In genomic region chr19:41421973-41422372, GRCh38 we compare ENCODE assay signal across 18 cellular contexts. TPM values are rescaled to one million over a fixed set of nuclear protein-coding genes. Genes with fewer than 3 reads are reported as not detected.
DNase-seq lines count a peak whose midpoint lies in the region; ATAC-seq, FAIRE-seq and TF ChIP-seq lines count a peak whose summit lies in the region.
"Had no signal": no experiment of that assay in that cellular context is flagged by ENCODE, and none has a peak within 500 bp of the region (broad histone marks: within the 10 kb centered on the region; RNA-seq: fewer than 3 reads in every experiment).

No MANE protein-coding gene starts in this region.

- CTCF ChIA-PET in K562 (lab: Yijun Ruan, JAX; ENCODE audit: low intra/inter-chr PET ratio): no interaction called here

- H3K9me1 ChIP-seq in K562 (ENCODE audit: control insufficient read depth, insufficient read depth, low read length): no peaks in the 10 kb centered on the region

- H3K4me1 ChIP-seq in K562 (replicated peaks in 1 of 2; ENCODE audit: control insufficient read depth in 2 of 2, insufficient read depth in 2 of 2, low read length in 2 of 2) (peaks cover 12 to 28% of the 10 kb centered on the region in 2 experiments), mesenchymal stem cell (ENCODE audit: control insufficient read depth, insufficient read depth, low read depth, low read length) (peaks cover 10% of the 10 kb centered on the region), HAP-1 (peaks cover 2% of the 10 kb centered on the region; the same call in 1 of the 2 replicates)

- H3K79me1 ChIP-seq in mesenchymal stem cell (replicated peaks; ENCODE audit: low read length, poor library complexity, severe bottlenecking): peaks cover 6% of the 10 kb centered on the region

- H3K27me3 ChIP-seq in HL-60 (ENCODE audit: insufficient read depth, poor library complexity, severe bottlenecking): no peaks in the 10 kb centered on the region
- no peaks in the 10 kb centered on the region for H3K27me3 ChIP-seq in K562 (ENCODE audit: control insufficient read depth in 2 of 2, insufficient read depth in 2 of 2, low read length in 2 of 2)
- no peaks in the 10 kb centered on the region for H3K27me3 ChIP-seq in mesenchymal stem cell (ENCODE audit: control insufficient read depth in 1 of 2, insufficient read depth in 1 of 2, low read length in 2 of 2)
- no peaks in the 10 kb centered on the region for H3K27me3 ChIP-seq in HAP-1 (ENCODE audit: low read depth)

- H3K27ac ChIP-seq in HL-60 (replicated peaks) (peak overlapping the region; percentile 98), K562 (ENCODE audit: extremely low read depth, low read depth, low read length) (no peak overlapping the region), mesenchymal stem cell (ENCODE audit: low read length, poor library complexity, severe bottlenecking) (no peak overlapping the region)
- H3K27ac ChIP-seq: C4-2B had no signal

- TF ChIP-seq POLR2A in K562 (conservative IDR thresholded peaks at IDR 0.05): no peak

- peak overlapping the region; percentile 83 for H3K27ac Mint-ChIP-seq in stimulated activated effector memory CD8-positive, alpha-beta T cell treated with anti-CD3 and anti-CD28 coated beads, Interleukin-12 subunit alpha, Interleukin-12 subunit beta, amount 100 ng/mL, for 72 hours

- no peak for FAIRE-seq in K562 (lab: Jason Lieb, UNC)
- FAIRE-seq: RCC 7860 had no signal

- POLR2A ChIA-PET in K562 (lab: Yijun Ruan, JAX): no interaction called here

- no TSS peak for BruUV-seq in K562 (replicated peaks; lab: Mats Ljungman, UMichigan)

- in situ Hi-C loops in K562 (cut with MboI): no loop called here
- in situ Hi-C loops in HAP-1 (cut with MboI; ENCODE audit: low sequenced_read_pairs): no loop called here

- peak overlapping the region; percentile 17 for H2BK15ac ChIP-seq in mesenchymal stem cell (ENCODE audit: low read depth, poor library complexity, severe bottlenecking)

- H3K9me3 Mint-ChIP-seq in stimulated activated effector memory CD8-positive, alpha-beta T cell treated with anti-CD3 and anti-CD28 coated beads, Interleukin-12 subunit alpha, Interleukin-12 subunit beta, amount 100 ng/mL, for 72 hours: no peaks in the 10 kb centered on the region

- H3K4me3 ChIP-seq in HL-60 (replicated peaks; ENCODE audit: insufficient read depth, low read length) (no peak overlapping the region), K562 (no peak overlapping the region), mesenchymal stem cell (ENCODE audit: insufficient read depth in 1 of 2, low read depth in 1 of 2, low read length in 2 of 2) (no peak overlapping the region), HAP-1 (no peak overlapping the region)

- 96% methylated on average over 15 of the region's 20 CpGs for WGBS in K562 (ENCODE audit: insufficient coverage, low coverage, missing lambda C conversion rate)
- WGBS in mesenchymal stem cell: 96% methylated on average over 17 of the region's 20 CpGs

- H4K8ac ChIP-seq in mesenchymal stem cell (ENCODE audit: low read length): no peak overlapping the region

- peaks cover 23% of the 10 kb centered on the region for H3K4me1 Mint-ChIP-seq in stimulated activated effector memory CD8-positive, alpha-beta T cell treated with anti-CD3 and anti-CD28 coated beads, Interleukin-12 subunit alpha, Interleukin-12 subunit beta, amount 100 ng/mL, for 72 hours

- no peak overlapping the region for H3K18ac ChIP-seq in mesenchymal stem cell (ENCODE audit: low read depth in 1 of 2, low read length in 2 of 2)

- no peaks in the 10 kb centered on the region for H4K20me1 ChIP-seq in K562 (replicated peaks; ENCODE audit: control insufficient read depth, insufficient read depth, low read length)

- no peak for TF ChIP-seq RAD21 in K562 (CRISPR knock-in tag; conservative IDR thresholded peaks at IDR 0.05 in 1 of 2, IDR thresholded peaks at IDR 0.05 in 1 of 2)

- H4K91ac ChIP-seq in mesenchymal stem cell (ENCODE audit: low read length): no peak overlapping the region

- TF ChIP-seq CTCF in HL-60 (IDR thresholded peaks at IDR 0.05; ENCODE audit: insufficient read depth, low read length) (no peak), K562 (IDR thresholded peaks at IDR 0.05 in 2 of 3, conservative IDR thresholded peaks at IDR 0.05 in 1 of 3; ENCODE audit: insufficient read depth in 2 of 3, low read depth in 1 of 3, low read length in 3 of 3) (no peak)

- H2BK5ac ChIP-seq in mesenchymal stem cell (ENCODE audit: low read depth, low read length, poor library complexity, severe bottlenecking): no peak overlapping the region

- peaks cover 47% of the 10 kb centered on the region; the same call in 2 of the 3 replicates for H3K36me3 ChIP-seq in K562 (ENCODE audit: control insufficient read depth, insufficient read depth, low read length)
- H3K36me3 ChIP-seq in mesenchymal stem cell (ENCODE audit: control insufficient read depth in 1 of 2, insufficient read depth in 2 of 2, low read depth in 1 of 2, low read length in 2 of 2): peaks cover 73 to 76% of the 10 kb centered on the region in 2 experiments
- peaks cover 10% of the 10 kb centered on the region for H3K36me3 ChIP-seq in HAP-1 (replicated peaks)

- H3K79me2 ChIP-seq in K562 (ENCODE audit: control insufficient read depth, insufficient read depth, low read length): no peaks in the 10 kb centered on the region; the same call in 2 of the 3 replicates

- H2BK120ac ChIP-seq in mesenchymal stem cell (ENCODE audit: low read depth, low read length): no peak overlapping the region

- no peak for TF ChIP-seq EP300 in K562 (IDR thresholded peaks at IDR 0.05; ENCODE audit: low read length)

- no peak for DNase-seq in HL-60 (ENCODE audit: low read depth in 1 of 2, low spot score in 1 of 2)
- DNase-seq in K562 (ENCODE audit: extremely low read depth in 1 of 4, low spot score in 3 of 4): no peak
- no peak for DNase-seq in mesenchymal stem cell
- DNase-seq in stimulated activated effector memory CD8-positive, alpha-beta T cell treated with anti-CD3 and anti-CD28 coated beads, Interleukin-12 subunit alpha, Interleukin-12 subunit beta, amount 100 ng/mL, for 72 hours (ENCODE audit: low spot score in 2 of 2): no peak
- DNase-seq in HAP-1 (ENCODE audit: low spot score in 2 of 2): no peak
- DNase-seq in stimulated activated CD8-positive, alpha-beta memory T cell treated with anti-CD3 and anti-CD28 coated beads, Interleukin-4, amount 100 ng/mL, for 48 hours: no peak
- no peak for DNase-seq in NCI-H187 treated with DMSO at 0.1 percent for 48 hours (lab: John Stamatoyannopoulos, UW)
- DNase-seq: AML-193, MM.1S, NCI-H1092, NCI-H1436 treated with DMSO at 0.1 percent for 48 hours, NCI-H446 treated with DMSO at 0.1 percent for 48 hours had no signal

- H3K23ac ChIP-seq in mesenchymal stem cell (ENCODE audit: low read length in 2 of 2): no peak overlapping the region

- no peak overlapping the region for H3K14ac ChIP-seq in mesenchymal stem cell (ENCODE audit: low read length in 2 of 2)

- intact Hi-C loops in K562 (cut with micrococcal nuclease): no loop called here

- H3K9me3 ChIP-seq in K562 (replicated peaks; ENCODE audit: control insufficient read depth, insufficient read depth, low read depth, low read length): no peaks in the 10 kb centered on the region
- no peaks in the 10 kb centered on the region for H3K9me3 ChIP-seq in mesenchymal stem cell (ENCODE audit: control insufficient read depth, low read length)
- no peaks in the 10 kb centered on the region for H3K9me3 ChIP-seq in HAP-1

- no peak overlapping the region for H3K4me3 Mint-ChIP-seq in stimulated activated effector memory CD8-positive, alpha-beta T cell treated with anti-CD3 and anti-CD28 coated beads, Interleukin-12 subunit alpha, Interleukin-12 subunit beta, amount 100 ng/mL, for 72 hours

- H2AFZ ChIP-seq in K562 (ENCODE audit: low read depth, low read length) (no peak overlapping the region), mesenchymal stem cell (ENCODE audit: low read depth, low read length) (no peak overlapping the region)

- H2AK5ac ChIP-seq in mesenchymal stem cell (ENCODE audit: low read length, severe bottlenecking): no peak overlapping the region

- ATAC-seq in K562: no peak
- ATAC-seq in stimulated activated effector memory CD8-positive, alpha-beta T cell treated with anti-CD3 and anti-CD28 coated beads, Interleukin-12 subunit alpha, Interleukin-12 subunit beta, amount 100 ng/mL, for 72 hours: no peak
- ATAC-seq: HCT116, Right ventricle myocardium inferior had no signal

- no peak overlapping the region for H2BK12ac ChIP-seq in mesenchymal stem cell (ENCODE audit: low read length in 2 of 2)

- no peak overlapping the region for H3K4ac ChIP-seq in mesenchymal stem cell (ENCODE audit: low read depth in 1 of 2, low read length in 2 of 2)

- H3K9ac ChIP-seq in K562 (ENCODE audit: insufficient read depth in 1 of 2, low read depth in 2 of 2, low read length in 2 of 2) (no peak overlapping the region; a peak in 1 of 4 replicates), mesenchymal stem cell (ENCODE audit: low read length) (no peak overlapping the region)

- H3K36me3 Mint-ChIP-seq in stimulated activated effector memory CD8-positive, alpha-beta T cell treated with anti-CD3 and anti-CD28 coated beads, Interleukin-12 subunit alpha, Interleukin-12 subunit beta, amount 100 ng/mL, for 72 hours: peaks cover 59% of the 10 kb centered on the region

- no peak overlapping the region for H3K4me2 ChIP-seq in K562 (ENCODE audit: insufficient read depth, low read length)
- no peak overlapping the region for H3K4me2 ChIP-seq in mesenchymal stem cell (ENCODE audit: low read length, poor library complexity, severe bottlenecking)

RNA-seq across cellular contexts. Expression of gene B3GNT8, which starts 5.2 kb away (rescaled TPM):
- total RNA-seq in K562 (2011; cell fraction: chromatin; rRNA removed; ENCODE audit: low replicate concordance): 0.35 and 1.2 TPM in 2 replicates
- total RNA-seq in K562 (2011; cell fraction: nucleolus; rRNA removed): 2.5 and 3.7 TPM in 2 replicates
- 0.66 TPM in 1 of 2 replicates, not detected in the other for total RNA-seq in K562 (2011; cell fraction: nucleoplasm; rRNA removed)
- total RNA-seq in K562 (2014; rRNA removed): 1.00 and 2.3 TPM in 2 replicates
- total RNA-seq in K562 (2014; rRNA removed; fragmentation: Illumina TruSeq; extraction: Trizol): not detected in 2 replicates
- total RNA-seq in K562 (2015; rRNA removed; fragmentation: Illumina TruSeq; extraction: Trizol): 0.83 and 0.90 TPM in 2 replicates
- 2.9 and 3.4 TPM in 2 replicates for total RNA-seq in K562 (2021)
- 0.23 and 0.35 TPM in 2 replicates for polyA plus RNA-seq in K562 (2011; rRNA removed)
- polyA plus RNA-seq in K562 (2011; cell fraction: cytosol; rRNA removed): 0.18 and 0.86 TPM in 2 replicates
- polyA plus RNA-seq in K562 (2011; cell fraction: nucleus; rRNA removed): 0.25 and 0.50 TPM in 2 replicates
- polyA plus RNA-seq in K562 (2012): 2.8 and 5.4 TPM in 2 replicates
- polyA plus RNA-seq in K562 (2014; fragmentation: Illumina TruSeq; extraction: Trizol): 0.21 and 2.0 TPM in 2 replicates
- polyA plus RNA-seq in K562 (2014; fragmentation: Nextera tagmentation; extraction: Ambion mirVana): under 1 TPM in 1 of 2 experiments, not detected in 1; 0.11 TPM
- 0.65 and 1.3 TPM in 2 replicates for polyA plus RNA-seq in K562 (2014; rRNA removed)
- 0.09 and 0.28 TPM in 2 replicates for polyA minus RNA-seq in K562 (2011; rRNA and poly(A)+ RNA removed)
- 1.8 TPM in 1 of 2 replicates, not detected in the other for polyA minus RNA-seq in K562 (2011; cell fraction: cytosol; rRNA and poly(A)+ RNA removed)
- 0.67 and 0.81 TPM in 2 replicates for polyA minus RNA-seq in K562 (2011; cell fraction: nucleus; rRNA and poly(A)+ RNA removed)
- 1.9 TPM for polyA plus RNA-seq in mesenchymal stem cell (2013, experiment 1 of 2)
- 1.7 TPM for polyA plus RNA-seq in mesenchymal stem cell (2013, experiment 2 of 2)
- total RNA-seq: LHCN-M2, SK-MEL-5 had no signal

RNA-seq across cellular contexts. Expression of gene DMAC2, which starts 17.7 kb away (rescaled TPM):
- total RNA-seq in K562 (2011; cell fraction: chromatin; rRNA removed; ENCODE audit: low replicate concordance): 25.5 and 29.9 TPM in 2 replicates
- 19.3 and 23.6 TPM in 2 replicates for total RNA-seq in K562 (2011; cell fraction: nucleolus; rRNA removed)
- total RNA-seq in K562 (2011; cell fraction: nucleoplasm; rRNA removed): 29.0 and 48.6 TPM in 2 replicates
- total RNA-seq in K562 (2014; rRNA removed): 39.1 and 43.5 TPM in 2 replicates
- 33.0 and 34.1 TPM in 2 replicates for total RNA-seq in K562 (2014; rRNA removed; fragmentation: Illumina TruSeq; extraction: Trizol)
- total RNA-seq in K562 (2015; rRNA removed; fragmentation: Illumina TruSeq; extraction: Trizol): 43.1 and 43.2 TPM in 2 replicates
- total RNA-seq in K562 (2021): 51.5 and 55.0 TPM in 2 replicates
- 45.3 and 64.1 TPM in 2 replicates for polyA plus RNA-seq in K562 (2011; rRNA removed)
- polyA plus RNA-seq in K562 (2011; cell fraction: cytosol; rRNA removed): 92.7 and 108 TPM in 2 replicates
- polyA plus RNA-seq in K562 (2011; cell fraction: nucleus; rRNA removed): 33.7 and 36.8 TPM in 2 replicates
- 51.4 and 59.0 TPM in 2 replicates for polyA plus RNA-seq in K562 (2012)
- 58.1 and 59.4 TPM in 2 replicates for polyA plus RNA-seq in K562 (2014; fragmentation: Illumina TruSeq; extraction: Trizol)
- polyA plus RNA-seq in K562 (2014; fragmentation: Nextera tagmentation; extraction: Ambion mirVana): 10 to 100 TPM; 12.9 to 20.2 TPM
- polyA plus RNA-seq in K562 (2014; rRNA removed): 61.0 and 61.2 TPM in 2 replicates
- polyA minus RNA-seq in K562 (2011; rRNA and poly(A)+ RNA removed): 49.5 and 56.9 TPM in 2 replicates
- 29.7 and 36.7 TPM in 2 replicates for polyA minus RNA-seq in K562 (2011; cell fraction: cytosol; rRNA and poly(A)+ RNA removed)
- polyA minus RNA-seq in K562 (2011; cell fraction: nucleus; rRNA and poly(A)+ RNA removed): 7.0 and 9.7 TPM in 2 replicates
- 49.9 TPM for polyA plus RNA-seq in mesenchymal stem cell (2013, experiment 1 of 2)
- polyA plus RNA-seq in mesenchymal stem cell (2013, experiment 2 of 2): 51.4 TPM

RNA-seq across cellular contexts. Expression of gene ERICH4, which starts 21.0 kb away (rescaled TPM):
- total RNA-seq in K562 (2011; cell fraction: chromatin; rRNA removed; ENCODE audit: low replicate concordance): not detected in 2 replicates
- not detected in 2 replicates for total RNA-seq in K562 (2011; cell fraction: nucleolus; rRNA removed)
- total RNA-seq in K562 (2011; cell fraction: nucleoplasm; rRNA removed): not detected in 2 replicates
- total RNA-seq in K562 (2014; rRNA removed) (not detected in 2 replicates), K562 (2014; rRNA removed; fragmentation: Illumina TruSeq; extraction: Trizol) (not detected in 2 replicates), K562 (2015; rRNA removed; fragmentation: Illumina TruSeq; extraction: Trizol) (not detected in 2 replicates), K562 (2021) (not detected in 2 replicates)
- polyA plus RNA-seq in K562 (2011; rRNA removed) (0.08 TPM in 1 of 2 replicates, not detected in the other), K562 (2014; fragmentation: Illumina TruSeq; extraction: Trizol) (not detected in 2 replicates), K562 (2014; fragmentation: Nextera tagmentation; extraction: Ambion mirVana) (not detected), K562 (2014; rRNA removed) (not detected in 2 replicates)
- polyA plus RNA-seq in K562 (2011; cell fraction: cytosol; rRNA removed): 0.07 TPM in 1 of 2 replicates, not detected in the other
- polyA plus RNA-seq in K562 (2011; cell fraction: nucleus; rRNA removed): not detected in 2 replicates
- 0.16 TPM in 1 of 2 replicates, not detected in the other for polyA plus RNA-seq in K562 (2012)
- not detected in 2 replicates for polyA minus RNA-seq in K562 (2011; rRNA and poly(A)+ RNA removed)
- not detected in 2 replicates for polyA minus RNA-seq in K562 (2011; cell fraction: cytosol; rRNA and poly(A)+ RNA removed)
- polyA minus RNA-seq in K562 (2011; cell fraction: nucleus; rRNA and poly(A)+ RNA removed): not detected in 2 replicates
- not detected for polyA plus RNA-seq in mesenchymal stem cell (2013, experiment 1 of 2)
- not detected for polyA plus RNA-seq in mesenchymal stem cell (2013, experiment 2 of 2)
- total RNA-seq: LHCN-M2, Right ventricle myocardium inferior, SK-MEL-5 had no signal

RNA-seq across cellular contexts. Expression of gene BCKDHA, which starts 24.4 kb away (rescaled TPM):
- 10.6 and 34.3 TPM in 2 replicates for total RNA-seq in K562 (2011; cell fraction: chromatin; rRNA removed; ENCODE audit: low replicate concordance)
- 28.8 and 36.0 TPM in 2 replicates for total RNA-seq in K562 (2011; cell fraction: nucleolus; rRNA removed)
- total RNA-seq in K562 (2011; cell fraction: nucleoplasm; rRNA removed): 11.3 and 14.4 TPM in 2 replicates
- total RNA-seq in K562 (2014; rRNA removed) (44.5 and 52.5 TPM in 2 replicates), K562 (2014; rRNA removed; fragmentation: Illumina TruSeq; extraction: Trizol) (2.0 and 4.8 TPM in 2 replicates), K562 (2015; rRNA removed; fragmentation: Illumina TruSeq; extraction: Trizol) (10.6 and 14.0 TPM in 2 replicates), K562 (2021) (14.6 and 16.6 TPM in 2 replicates)
- polyA plus RNA-seq in K562 (2011; rRNA removed) (14.1 and 30.0 TPM in 2 replicates), K562 (2014; fragmentation: Illumina TruSeq; extraction: Trizol) (24.0 and 28.8 TPM in 2 replicates), K562 (2014; fragmentation: Nextera tagmentation; extraction: Ambion mirVana) (1 to 10 TPM; 4.5 to 6.4 TPM), K562 (2014; rRNA removed) (23.0 and 26.9 TPM in 2 replicates)
- 42.6 and 93.8 TPM in 2 replicates for polyA plus RNA-seq in K562 (2011; cell fraction: cytosol; rRNA removed)
- 46.1 and 46.4 TPM in 2 replicates for polyA plus RNA-seq in K562 (2011; cell fraction: nucleus; rRNA removed)
- polyA plus RNA-seq in K562 (2012): 18.7 and 29.6 TPM in 2 replicates
- 6.4 and 7.1 TPM in 2 replicates for polyA minus RNA-seq in K562 (2011; rRNA and poly(A)+ RNA removed)
- 22.1 and 33.9 TPM in 2 replicates for polyA minus RNA-seq in K562 (2011; cell fraction: cytosol; rRNA and poly(A)+ RNA removed)
- polyA minus RNA-seq in K562 (2011; cell fraction: nucleus; rRNA and poly(A)+ RNA removed): 11.6 and 15.8 TPM in 2 replicates
- polyA plus RNA-seq in mesenchymal stem cell (2013, experiment 1 of 2): 14.9 TPM
- 15.6 TPM for polyA plus RNA-seq in mesenchymal stem cell (2013, experiment 2 of 2)

RNA-seq across cellular contexts. Expression of gene EXOSC5, which starts 24.8 kb away (rescaled TPM):
- total RNA-seq in K562 (2011; cell fraction: chromatin; rRNA removed; ENCODE audit: low replicate concordance): 10.4 and 27.0 TPM in 2 replicates
- total RNA-seq in K562 (2011; cell fraction: nucleolus; rRNA removed): 28.7 and 35.4 TPM in 2 replicates
- total RNA-seq in K562 (2011; cell fraction: nucleoplasm; rRNA removed): 18.0 and 19.2 TPM in 2 replicates
- total RNA-seq in K562 (2014; rRNA removed) (37.8 and 47.1 TPM in 2 replicates), K562 (2014; rRNA removed; fragmentation: Illumina TruSeq; extraction: Trizol) (8.6 and 10.9 TPM in 2 replicates), K562 (2015; rRNA removed; fragmentation: Illumina TruSeq; extraction: Trizol) (32.5 and 35.0 TPM in 2 replicates), K562 (2021) (59.7 and 66.0 TPM in 2 replicates)
- polyA plus RNA-seq in K562 (2011; rRNA removed) (43.3 and 53.6 TPM in 2 replicates), K562 (2014; fragmentation: Illumina TruSeq; extraction: Trizol) (22.3 and 47.3 TPM in 2 replicates), K562 (2014; fragmentation: Nextera tagmentation; extraction: Ambion mirVana) (10 to 100 TPM; 15.1 to 41.8 TPM), K562 (2014; rRNA removed) (75.5 and 76.1 TPM in 2 replicates)
- polyA plus RNA-seq in K562 (2011; cell fraction: cytosol; rRNA removed): 64.2 and 117 TPM in 2 replicates
- polyA plus RNA-seq in K562 (2011; cell fraction: nucleus; rRNA removed): 33.3 and 35.8 TPM in 2 replicates
- polyA plus RNA-seq in K562 (2012): 51.8 and 96.9 TPM in 2 replicates
- 8.8 and 12.2 TPM in 2 replicates for polyA minus RNA-seq in K562 (2011; rRNA and poly(A)+ RNA removed)
- polyA minus RNA-seq in K562 (2011; cell fraction: cytosol; rRNA and poly(A)+ RNA removed): 19.4 and 42.8 TPM in 2 replicates
- 10.1 and 11.0 TPM in 2 replicates for polyA minus RNA-seq in K562 (2011; cell fraction: nucleus; rRNA and poly(A)+ RNA removed)
- 5.7 TPM for polyA plus RNA-seq in mesenchymal stem cell (2013, experiment 1 of 2)
- 5.3 TPM for polyA plus RNA-seq in mesenchymal stem cell (2013, experiment 2 of 2)
